In the genomic region with DNA sequence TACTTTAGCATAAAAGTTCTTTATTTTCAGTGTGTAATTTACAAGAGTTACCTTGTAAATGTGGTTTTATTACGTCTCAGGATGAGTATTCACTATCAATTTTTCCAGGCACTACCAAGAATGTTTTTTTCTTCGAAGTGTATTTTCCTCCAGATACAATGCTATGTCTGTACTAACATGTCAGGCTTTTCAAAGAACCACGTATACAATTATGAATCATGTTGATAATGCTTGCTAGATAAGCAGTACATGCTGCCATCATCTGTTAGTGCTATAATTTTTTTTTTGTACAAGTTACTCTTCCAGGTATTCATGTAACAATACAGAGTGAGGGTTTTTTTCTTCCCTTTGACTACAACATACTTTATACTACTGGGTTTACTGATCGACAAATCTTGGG, we compare ENCODE assay signal across 23 cellular contexts. TPM values are rescaled to one million over a fixed set of nuclear protein-coding genes. Genes with fewer than 3 reads are reported as not detected.
DNase-seq lines count a peak whose midpoint lies in the region; ATAC-seq and TF ChIP-seq lines count a peak whose summit lies in the region.
"Had no signal": no experiment of that assay in that cellular context is flagged by ENCODE, and none has a peak within 500 bp of the region (broad histone marks: within the 10 kb centered on the region; RNA-seq: fewer than 3 reads in every experiment).

No MANE protein-coding gene starts in this region.

- peaks cover 39% of the 10 kb centered on the region for H3K4me1 Mint-ChIP-seq in activated T-cell treated with anti-CD3 and anti-CD28 coated beads, Interleukin-2, amount 50 U/mL, for 24 hours (ENCODE audit: low read depth)
- peaks cover 20% of the 10 kb centered on the region for H3K4me1 Mint-ChIP-seq in T-helper 17 cell
- peaks cover 20% of the 10 kb centered on the region for H3K4me1 Mint-ChIP-seq in activated T-helper 17 cell treated with anti-CD3 and anti-CD28 coated beads, Interleukin-2, amount 50 U/mL, for 72 hours
- H3K4me1 Mint-ChIP-seq in stimulated activated memory B cell treated with anti-CD40 and anti-IgM and Interleukin-4, amounts not matched to agents 10 μg/mL and 1 μg/mL and 100 μg/mL, for 72 hours: peaks cover 6% of the 10 kb centered on the region

- H3K4me3 Mint-ChIP-seq in activated T-cell treated with anti-CD3 and anti-CD28 coated beads, Interleukin-2, amount 50 U/mL, for 24 hours: no peak overlapping the region
- peak overlapping the region; percentile 33 for H3K4me3 Mint-ChIP-seq in T-helper 17 cell
- H3K4me3 Mint-ChIP-seq in activated T-helper 17 cell treated with anti-CD3 and anti-CD28 coated beads, Interleukin-2, amount 50 U/mL, for 72 hours: no peak overlapping the region
- no peak overlapping the region for H3K4me3 Mint-ChIP-seq in stimulated activated memory B cell treated with anti-CD40 and anti-IgM and Interleukin-4, amounts not matched to agents 10 μg/mL and 1 μg/mL and 100 μg/mL, for 72 hours
- H3K4me3 Mint-ChIP-seq: CD8-positive, alpha-beta T cell had no signal

- no peaks in the 10 kb centered on the region for H3K9me3 ChIP-seq in T-helper 17 cell (ENCODE audit: control insufficient read depth, low read length, poor library complexity, severe bottlenecking)
- H3K9me3 ChIP-seq in right cardiac atrium (ENCODE audit: control insufficient read depth, low read length): no peaks in the 10 kb centered on the region
- H3K9me3 ChIP-seq: A549; BLaER1 treated with 17β-estradiol and CSF1 and Interleukin-3, amounts not matched to agents 10 nM and 100 nM; Caco-2 had no signal

- H3K36me3 Mint-ChIP-seq in activated T-cell treated with anti-CD3 and anti-CD28 coated beads, Interleukin-2, amount 50 U/mL, for 24 hours (ENCODE audit: low read depth): peaks cover 54% of the 10 kb centered on the region
- H3K36me3 Mint-ChIP-seq in T-helper 17 cell (ENCODE audit: low read depth): peaks cover 5% of the 10 kb centered on the region
- peaks cover 49% of the 10 kb centered on the region for H3K36me3 Mint-ChIP-seq in activated T-helper 17 cell treated with anti-CD3 and anti-CD28 coated beads, Interleukin-2, amount 50 U/mL, for 72 hours (ENCODE audit: low read depth)
- H3K36me3 Mint-ChIP-seq in stimulated activated memory B cell treated with anti-CD40 and anti-IgM and Interleukin-4, amounts not matched to agents 10 μg/mL and 1 μg/mL and 100 μg/mL, for 72 hours: peaks cover 15% of the 10 kb centered on the region

- H3K27me3 ChIP-seq in right cardiac atrium (ENCODE audit: control insufficient read depth, insufficient read depth): no peaks in the 10 kb centered on the region
- H3K27me3 ChIP-seq: BLaER1 treated with 17β-estradiol and CSF1 and Interleukin-3, amounts not matched to agents 10 nM and 100 nM had no signal

- H3K4me1 ChIP-seq in right cardiac atrium (ENCODE audit: control insufficient read depth, insufficient read depth, low read length): peaks cover 5% of the 10 kb centered on the region

- no peak for TF ChIP-seq POLR2A in erythroblast (IDR thresholded peaks at IDR 0.05; ENCODE audit: low read length)

- no peak for DNase-seq in activated T-cell treated with anti-CD3 and anti-CD28 coated beads, Interleukin-2, amount 50 U/mL, for 24 hours
- no peak for DNase-seq in activated T-cell treated with anti-CD3 and anti-CD28 coated beads, Interleukin-2, amount 50 U/mL, for 48 hours
- DNase-seq in T-helper 17 cell (no peak), erythroblast (lab: John Stamatoyannopoulos, UW) (peak; percentile 19 to 52), right cardiac atrium (no peak)
- DNase-seq: AML-193; Caco-2; CD8-positive, alpha-beta T cell; GM23248; H7; Kasumi-1; NCI-H1092 treated with DMSO at 0.1 percent for 48 hours; NCI-H1436 treated with DMSO at 0.1 percent for 48 hours; NCI-H187 treated with DMSO at 0.1 percent for 48 hours; NCI-H2171 treated with DMSO at 0.1 percent for 48 hours; NCI-H446; NCI-H524 treated with DMSO at 0.1 percent for 48 hours; NCI-H774; SIG-M5 had no signal

- no peaks in the 10 kb centered on the region for H3K27me3 Mint-ChIP-seq in activated T-cell treated with anti-CD3 and anti-CD28 coated beads, Interleukin-2, amount 50 U/mL, for 24 hours
- H3K27me3 Mint-ChIP-seq in T-helper 17 cell: no peaks in the 10 kb centered on the region
- H3K27me3 Mint-ChIP-seq in activated T-helper 17 cell treated with anti-CD3 and anti-CD28 coated beads, Interleukin-2, amount 50 U/mL, for 72 hours: no peaks in the 10 kb centered on the region
- H3K27me3 Mint-ChIP-seq in stimulated activated memory B cell treated with anti-CD40 and anti-IgM and Interleukin-4, amounts not matched to agents 10 μg/mL and 1 μg/mL and 100 μg/mL, for 72 hours: no peaks in the 10 kb centered on the region

- H3K27ac Mint-ChIP-seq in activated T-cell treated with anti-CD3 and anti-CD28 coated beads, Interleukin-2, amount 50 U/mL, for 24 hours: peak overlapping the region; percentile 75
- H3K27ac Mint-ChIP-seq in T-helper 17 cell: no peak overlapping the region
- H3K27ac Mint-ChIP-seq in activated T-helper 17 cell treated with anti-CD3 and anti-CD28 coated beads, Interleukin-2, amount 50 U/mL, for 72 hours: peak overlapping the region; percentile 54
- no peak overlapping the region for H3K27ac Mint-ChIP-seq in stimulated activated memory B cell treated with anti-CD40 and anti-IgM and Interleukin-4, amounts not matched to agents 10 μg/mL and 1 μg/mL and 100 μg/mL, for 72 hours
- H3K27ac Mint-ChIP-seq: CD8-positive, alpha-beta T cell had no signal

- WGBS in right cardiac atrium: 80% methylated on average over 4 of the region's 4 CpGs

- no peak overlapping the region for H3K27ac ChIP-seq in right cardiac atrium (ENCODE audit: low read length)
- H3K27ac ChIP-seq: A549; BLaER1 treated with 17β-estradiol and CSF1 and Interleukin-3, amounts not matched to agents 10 nM and 100 nM; GM23248 had no signal

- ATAC-seq in T-helper 17 cell (no peak), right cardiac atrium (no peak)
- peak; percentile 76 for ATAC-seq in activated T-helper 17 cell treated with anti-CD3 and anti-CD28 coated beads, Interleukin-2, amount 50 U/mL, for 72 hours (replicated peaks)
- no peak for ATAC-seq in stimulated activated memory B cell treated with anti-CD40 and anti-IgM and Interleukin-4, amounts not matched to agents 10 μg/mL and 1 μg/mL and 100 μg/mL, for 72 hours
- ATAC-seq: A549; CD8-positive, alpha-beta T cell had no signal

- no peak overlapping the region for H3K4me3 ChIP-seq in right cardiac atrium (ENCODE audit: low read length)
- H3K4me3 ChIP-seq: A549; BLaER1 treated with 17β-estradiol and CSF1 and Interleukin-3, amounts not matched to agents 10 nM and 100 nM; GM23248 had no signal

- intact Hi-C loops in right cardiac atrium (cut with DNase I): no loop called here

- H3K9me3 Mint-ChIP-seq in activated T-cell treated with anti-CD3 and anti-CD28 coated beads, Interleukin-2, amount 50 U/mL, for 24 hours: no peaks in the 10 kb centered on the region
- H3K9me3 Mint-ChIP-seq in activated T-helper 17 cell treated with anti-CD3 and anti-CD28 coated beads, Interleukin-2, amount 50 U/mL, for 72 hours: no peaks in the 10 kb centered on the region
- H3K9me3 Mint-ChIP-seq in stimulated activated memory B cell treated with anti-CD40 and anti-IgM and Interleukin-4, amounts not matched to agents 10 μg/mL and 1 μg/mL and 100 μg/mL, for 72 hours: no peaks in the 10 kb centered on the region
- H3K9me3 Mint-ChIP-seq: CD8-positive, alpha-beta T cell had no signal

RNA-seq across cellular contexts. Expression of a gene that starts 5.6 kb away (rescaled TPM):
- total RNA-seq in T-helper 17 cell (100 to 1,000 TPM in 1 of 2 donors, 10 to 100 TPM in 1; 90.2 to 127 TPM), right cardiac atrium (10 to 100 TPM; 22.1 to 25.4 (median 23.8) TPM)
- 10 to 100 TPM; 46.7 to 54.3 TPM for total RNA-seq in activated T-helper 17 cell treated with anti-CD3 and anti-CD28 coated beads, Interleukin-2, amount 50 U/mL, for 72 hours
- polyA plus RNA-seq in right cardiac atrium: 21.4 TPM

RNA-seq across cellular contexts. Expression of a gene that starts 28.9 kb away (rescaled TPM):
- total RNA-seq in T-helper 17 cell (100 to 1,000 TPM in 1 of 2 donors, 10 to 100 TPM in 1; 87.5 to 117 TPM), right cardiac atrium (10 to 100 TPM; 18.8 to 23.7 (median 21.9) TPM)
- 10 to 100 TPM; 64.6 to 64.7 TPM for total RNA-seq in activated T-helper 17 cell treated with anti-CD3 and anti-CD28 coated beads, Interleukin-2, amount 50 U/mL, for 72 hours
- 3.9 TPM for polyA plus RNA-seq in right cardiac atrium

Comparison
In these comparisons a context has a peak if more than half of its experiments do, and no peak if none do; other contexts are left out.
1. DNase-seq: peak in erythroblast (2 of 2); none in activated T-cell treated with anti-CD3 and anti-CD28 coated beads, Interleukin-2, amount 50 U/mL, for 24 hours (single experiment), activated T-cell treated with anti-CD3 and anti-CD28 coated beads, Interleukin-2, amount 50 U/mL, for 48 hours (0 of 2), T-helper 17 cell (0 of 3) and right cardiac atrium (0 of 3).
2. H3K27ac Mint-ChIP-seq: peak in activated T-cell treated with anti-CD3 and anti-CD28 coated beads, Interleukin-2, amount 50 U/mL, for 24 hours (single experiment) and activated T-helper 17 cell treated with anti-CD3 and anti-CD28 coated beads, Interleukin-2, amount 50 U/mL, for 72 hours (single experiment); none in T-helper 17 cell (single experiment) and stimulated activated memory B cell treated with anti-CD40 and anti-IgM and Interleukin-4, amounts not matched to agents 10 μg/mL and 1 μg/mL and 100 μg/mL, for 72 hours (single experiment).